In the genomic region with DNA sequence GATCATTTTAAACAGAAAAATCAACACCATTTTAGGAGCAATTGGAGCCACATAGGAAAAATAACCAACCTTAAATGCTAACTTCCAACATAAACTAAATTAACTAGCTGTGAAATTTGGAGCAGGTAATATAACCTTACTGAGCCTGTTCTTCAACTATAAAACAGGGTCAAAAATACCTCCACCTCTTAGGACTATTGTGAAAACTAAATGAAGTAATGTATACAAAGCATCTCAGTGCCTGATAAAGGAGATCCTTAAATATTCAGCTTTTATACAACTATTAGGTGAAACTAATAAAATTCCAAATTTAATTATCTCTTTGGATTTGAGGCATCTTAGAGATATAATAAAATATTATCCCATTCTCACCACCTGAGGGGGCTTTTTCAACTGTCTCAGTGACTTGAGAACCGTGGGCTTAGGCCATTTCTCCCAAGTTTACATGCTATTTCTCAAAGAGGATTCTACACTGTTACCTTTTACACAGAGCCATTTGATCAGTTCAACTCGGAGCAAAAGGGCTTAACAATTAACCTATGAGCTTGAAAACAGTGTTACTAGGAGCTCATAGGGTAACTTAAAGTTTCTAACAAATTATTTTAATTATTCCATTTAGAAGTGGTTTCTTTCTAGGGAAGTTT, we compare ENCODE assay signal across 15 cellular contexts.
A peak's percentile ranks its signal among the peaks of the same experiment; 100 is the strongest.
DNase-seq lines count a peak whose midpoint lies in the region; ATAC-seq, FAIRE-seq and TF ChIP-seq lines count a peak whose summit lies in the region.
"Had no signal": no experiment of that assay in that cellular context is flagged by ENCODE, and none has a peak within 500 bp of the region (broad histone marks: within the 10 kb centered on the region; RNA-seq: fewer than 3 reads in every experiment).

No MANE protein-coding gene starts in this region.

- H3K9me3 ChIP-seq in SU-DHL-6 (ENCODE audit: insufficient read depth, low read length) (no peaks in the 10 kb centered on the region), keratinocyte (ENCODE audit: control insufficient read depth, low read depth, low read length) (no peaks in the 10 kb centered on the region)
- H3K9me3 ChIP-seq: BE2C, MG63, tibial artery had no signal

- H3K9ac ChIP-seq in SU-DHL-6 (ENCODE audit: low read length) (no peak overlapping the region), keratinocyte (ENCODE audit: control insufficient read depth, extremely low read depth, insufficient read depth, low read length) (no peak overlapping the region)

- no peaks in the 10 kb centered on the region for H3K36me3 ChIP-seq in SU-DHL-6 (ENCODE audit: low read length)
- H3K36me3 ChIP-seq in keratinocyte (ENCODE audit: control insufficient read depth in 2 of 2, extremely low read depth in 1 of 2, insufficient read depth in 2 of 2, low read length in 2 of 2): no peaks in the 10 kb centered on the region
- H3K36me3 ChIP-seq: BE2C, MG63, tibial artery, WERI-Rb-1 had no signal

- H3K9me3 Mint-ChIP-seq in activated T-cell treated with anti-CD3 and anti-CD28 coated beads, Interleukin-2, amount 50 U/mL, for 4 hours: no peaks in the 10 kb centered on the region
- no peaks in the 10 kb centered on the region for H3K9me3 Mint-ChIP-seq in type B pancreatic cell
- H3K9me3 Mint-ChIP-seq: activated naive CD4-positive, alpha-beta T cell treated with anti-CD3 and anti-CD28 coated beads, Interleukin-2, amount 50 U/mL, for 24 hours; mesothelial cell of epicardium had no signal

- peaks cover 13% of the 10 kb centered on the region; the same call in 1 of the 2 replicates for H4K20me1 ChIP-seq in SU-DHL-6 (ENCODE audit: low read depth, low read length)
- H4K20me1 ChIP-seq in keratinocyte (ENCODE audit: control insufficient read depth, extremely low read depth, insufficient read depth, low read length): peaks cover 3% of the 10 kb centered on the region

- H3K4me1 Mint-ChIP-seq in activated T-cell treated with anti-CD3 and anti-CD28 coated beads, Interleukin-2, amount 50 U/mL, for 4 hours (ENCODE audit: low read depth): peaks cover 47% of the 10 kb centered on the region
- H3K4me1 Mint-ChIP-seq in type B pancreatic cell (ENCODE audit: unreplicated experiment): peaks cover 10% of the 10 kb centered on the region

- no peak overlapping the region for H3K27ac Mint-ChIP-seq in type B pancreatic cell
- H3K27ac Mint-ChIP-seq: activated naive CD4-positive, alpha-beta T cell treated with anti-CD3 and anti-CD28 coated beads, Interleukin-2, amount 50 U/mL, for 24 hours; mesothelial cell of epicardium had no signal

- peaks cover 5% of the 10 kb centered on the region for H3K36me3 Mint-ChIP-seq in activated T-cell treated with anti-CD3 and anti-CD28 coated beads, Interleukin-2, amount 50 U/mL, for 4 hours (ENCODE audit: insufficient read depth)
- no peaks in the 10 kb centered on the region for H3K36me3 Mint-ChIP-seq in type B pancreatic cell
- H3K36me3 Mint-ChIP-seq: mesothelial cell of epicardium had no signal

- no peak for FAIRE-seq in keratinocyte (lab: Jason Lieb, UNC)

- no peak for TF ChIP-seq CTCF in SU-DHL-6 (IDR thresholded peaks at IDR 0.05; ENCODE audit: insufficient read depth, low read length, poor library complexity, severe bottlenecking)
- TF ChIP-seq CTCF in keratinocyte (optimal IDR thresholded peaks at IDR 0.05 in 1 of 3, IDR thresholded peaks at IDR 0.05 in 1 of 3, conservative IDR thresholded peaks at IDR 0.05 in 1 of 3; ENCODE audit: extremely low read depth in 1 of 3, insufficient read depth in 2 of 3, low read length in 3 of 3): no peak
- TF ChIP-seq CTCF in type B pancreatic cell (conservative IDR thresholded peaks at IDR 0.05): peak; percentile 14

- peaks cover 5% of the 10 kb centered on the region; the same call in 1 of the 2 replicates for H3F3A ChIP-seq in SU-DHL-6 (ENCODE audit: insufficient read depth)

- peak overlapping the region; percentile 71 for H3K4me2 ChIP-seq in SU-DHL-6 (ENCODE audit: low read depth, low read length, poor library complexity, severe bottlenecking)
- peak overlapping the region; percentile 90 for H3K4me2 ChIP-seq in keratinocyte (ENCODE audit: control insufficient read depth, extremely low read depth, insufficient read depth, low read depth, low read length)

- H3K9me2 ChIP-seq in SU-DHL-6 (replicated peaks; ENCODE audit: insufficient read depth, low read length): no peaks in the 10 kb centered on the region

- H3K79me2 ChIP-seq in SU-DHL-6 (ENCODE audit: insufficient read depth, low read length) (peaks cover 4% of the 10 kb centered on the region; the same call in 1 of the 2 replicates), keratinocyte (ENCODE audit: control insufficient read depth, insufficient read depth, low read length) (peaks cover 52% of the 10 kb centered on the region)

- H3K27ac ChIP-seq in SU-DHL-6 (ENCODE audit: low read depth, low read length) (no peak overlapping the region), keratinocyte (ENCODE audit: control insufficient read depth, insufficient read depth, low read length) (no peak overlapping the region)
- H3K27ac ChIP-seq: tibial artery, WERI-Rb-1 had no signal

- H3K4me3 ChIP-seq in SU-DHL-6 (ENCODE audit: insufficient read depth, low read length, poor library complexity, severe bottlenecking): no peak overlapping the region
- peak overlapping the region in 1 of 3 experiments; percentile 100 for H3K4me3 ChIP-seq in keratinocyte (ENCODE audit: control insufficient read depth in 2 of 3, extremely low read depth in 1 of 3, insufficient read depth in 2 of 3, low read depth in 1 of 3, low read length in 3 of 3)

- peaks cover 19% of the 10 kb centered on the region for H3K4me1 ChIP-seq in keratinocyte (ENCODE audit: control insufficient read depth, extremely low read depth, insufficient read depth, low read length)
- H3K4me1 ChIP-seq: BE2C had no signal

- no peak for DNase-seq in activated T-cell treated with anti-CD3 and anti-CD28 coated beads, Interleukin-2, amount 50 U/mL, for 4 hours
- DNase-seq in activated T-cell treated with anti-CD3 and anti-CD28 coated beads for 4 hours (no peak), keratinocyte (ENCODE audit: low read depth, low spot score) (no peak), type B pancreatic cell (ENCODE audit: extremely low spot score, unreplicated experiment) (no peak), A172 (ENCODE audit: low spot score) (no peak), NCI-H526 (lab: John Stamatoyannopoulos, UW) (no peak), GOT3 (lab: John Stamatoyannopoulos, UW) (no peak)
- DNase-seq: BE2C, MG63, NCI-H774, tibial artery, WERI-Rb-1 had no signal

- peak overlapping the region; percentile 8 for H3K4me3 Mint-ChIP-seq in activated T-cell treated with anti-CD3 and anti-CD28 coated beads, Interleukin-2, amount 50 U/mL, for 4 hours
- peak overlapping the region; percentile 48 for H3K4me3 Mint-ChIP-seq in type B pancreatic cell
- H3K4me3 Mint-ChIP-seq: activated naive CD4-positive, alpha-beta T cell treated with anti-CD3 and anti-CD28 coated beads, Interleukin-2, amount 50 U/mL, for 24 hours; mesothelial cell of epicardium had no signal

- no peak for ATAC-seq in activated T-cell treated with anti-CD3 and anti-CD28 coated beads, Interleukin-2, amount 50 U/mL, for 4 hours

- no peak overlapping the region for H2AFZ ChIP-seq in SU-DHL-6 (ENCODE audit: low read depth, low read length, severe bottlenecking)
- H2AFZ ChIP-seq in keratinocyte (ENCODE audit: control insufficient read depth, low read length): no peak overlapping the region

- H3K27me3 ChIP-seq in SU-DHL-6 (ENCODE audit: low read length) (no peaks in the 10 kb centered on the region), keratinocyte (ENCODE audit: control insufficient read depth, extremely low read depth, insufficient read depth, low read length) (no peaks in the 10 kb centered on the region)
- H3K27me3 ChIP-seq: BE2C, MG63, tibial artery had no signal

- dilution Hi-C loops in keratinocyte (cut with MboI; ENCODE audit: extremely low pct_ligation_motif_present, low sequenced_read_pairs): no loop called here

- no peaks in the 10 kb centered on the region for H3K27me3 Mint-ChIP-seq in activated T-cell treated with anti-CD3 and anti-CD28 coated beads, Interleukin-2, amount 50 U/mL, for 4 hours (ENCODE audit: low read depth)
- H3K27me3 Mint-ChIP-seq in type B pancreatic cell: peaks cover 10% of the 10 kb centered on the region
- H3K27me3 Mint-ChIP-seq: activated naive CD4-positive, alpha-beta T cell treated with anti-CD3 and anti-CD28 coated beads, Interleukin-2, amount 50 U/mL, for 24 hours had no signal

- no peaks in the 10 kb centered on the region for H3K9me1 ChIP-seq in keratinocyte (ENCODE audit: control insufficient read depth, extremely low read depth, insufficient read depth, low read length)
